21 cellular contexts compared by ENCODE assay signal in genomic region chr12:42958271-42958674, GRCh38.
DNase-seq lines count a peak whose midpoint lies in the region; ATAC-seq and TF ChIP-seq lines count a peak whose summit lies in the region.
"Had no signal": no experiment of that assay in that cellular context is flagged by ENCODE, and none has a peak within 500 bp of the region (broad histone marks: within the 10 kb centered on the region; RNA-seq: fewer than 3 reads in every experiment).

No MANE protein-coding gene starts in this region.

- no peaks in the 10 kb centered on the region for H3K4me1 ChIP-seq in CD4-positive, alpha-beta memory T cell (ENCODE audit: insufficient read depth, low read length)

- no peak overlapping the region for H3K4me3 ChIP-seq in kidney epithelial cell (ENCODE audit: low read depth, low read length)
- H3K4me3 ChIP-seq in CD4-positive, alpha-beta memory T cell (ENCODE audit: low read length in 2 of 2), result no peak overlapping the region
- H3K4me3 ChIP-seq: suprapubic skin had no signal

- no peaks in the 10 kb centered on the region for H3K36me3 Mint-ChIP-seq in activated CD4-positive, alpha-beta T cell treated with anti-CD3 and anti-CD28 coated beads for 36 hours (ENCODE audit: low read depth)
- H3K36me3 Mint-ChIP-seq in immature natural killer cell, result no peaks in the 10 kb centered on the region
- H3K36me3 Mint-ChIP-seq in CD4-positive, alpha-beta memory T cell, result no peaks in the 10 kb centered on the region

- H3K27me3 ChIP-seq in kidney epithelial cell (ENCODE audit: control insufficient read depth, insufficient read depth, low read length), result no peaks in the 10 kb centered on the region
- no peaks in the 10 kb centered on the region for H3K27me3 ChIP-seq in CD4-positive, alpha-beta memory T cell (ENCODE audit: insufficient read depth, low read length)
- H3K27me3 ChIP-seq: neutrophil, suprapubic skin had no signal

- intact Hi-C loops in activated CD4-positive, alpha-beta T cell treated with anti-CD3 and anti-CD28 coated beads for 36 hours (cut with DNase I, micrococcal nuclease), result no loop called here
- intact Hi-C loops in CD4-positive, alpha-beta memory T cell (cut with micrococcal nuclease), result no loop called here

- no peaks in the 10 kb centered on the region for H3K4me1 Mint-ChIP-seq in activated CD4-positive, alpha-beta T cell treated with anti-CD3 and anti-CD28 coated beads for 36 hours
- no peaks in the 10 kb centered on the region for H3K4me1 Mint-ChIP-seq in immature natural killer cell
- H3K4me1 Mint-ChIP-seq in CD4-positive, alpha-beta memory T cell, result no peaks in the 10 kb centered on the region

- H3K9me3 Mint-ChIP-seq in activated CD4-positive, alpha-beta T cell treated with anti-CD3 and anti-CD28 coated beads for 36 hours (ENCODE audit: low read depth), result peaks cover 2% of the 10 kb centered on the region
- H3K9me3 Mint-ChIP-seq in immature natural killer cell, result peaks cover 7 to 20% (median 16%) of the 10 kb centered on the region in 6 donors
- peaks cover 0 to 10% (median 0%) of the 10 kb centered on the region in 8 donors for H3K9me3 Mint-ChIP-seq in CD4-positive, alpha-beta memory T cell
- H3K9me3 Mint-ChIP-seq: activated CD8-positive, alpha-beta T cell treated with anti-CD3 and anti-CD28 coated beads for 36 hours; effector memory CD8-positive, alpha-beta T cell had no signal

- no peaks in the 10 kb centered on the region for H3K27me3 Mint-ChIP-seq in activated CD4-positive, alpha-beta T cell treated with anti-CD3 and anti-CD28 coated beads for 36 hours
- H3K27me3 Mint-ChIP-seq in immature natural killer cell (ENCODE audit: low read depth in 3 of 3), result peaks cover 0 to 2% (median 0%) of the 10 kb centered on the region in 3 donors
- H3K27me3 Mint-ChIP-seq in CD4-positive, alpha-beta memory T cell, result no peaks in the 10 kb centered on the region
- H3K27me3 Mint-ChIP-seq: activated CD8-positive, alpha-beta T cell treated with anti-CD3 and anti-CD28 coated beads for 36 hours; effector memory CD8-positive, alpha-beta T cell had no signal

- H3K36me3 ChIP-seq in kidney epithelial cell (ENCODE audit: control insufficient read depth, insufficient read depth, low read length), result no peaks in the 10 kb centered on the region
- H3K36me3 ChIP-seq in CD4-positive, alpha-beta memory T cell (ENCODE audit: insufficient read depth, low read length), result no peaks in the 10 kb centered on the region
- H3K36me3 ChIP-seq: neutrophil, suprapubic skin had no signal

- peak; percentile 76 for DNase-seq in DMS 273 treated with DMSO at 0.1 percent for 48 hours (lab: John Stamatoyannopoulos, UW)
- peak; percentile 33 for DNase-seq in NCI-H226
- peak; percentile 14 for DNase-seq in cerebellar cortex (ENCODE audit: low spot score)
- peak; percentile 55 for DNase-seq in kidney epithelial cell (ENCODE audit: low read depth)
- no peak for DNase-seq in activated CD4-positive, alpha-beta T cell treated with anti-CD3 and anti-CD28 coated beads for 4 hours
- DNase-seq in activated CD4-positive, alpha-beta T cell treated with anti-CD3 and anti-CD28 coated beads for 36 hours, result no peak
- no peak for DNase-seq in immature natural killer cell
- no peak for DNase-seq in CD4-positive, alpha-beta memory T cell
- DNase-seq: activated CD8-positive, alpha-beta T cell treated with anti-CD3 and anti-CD28 coated beads for 36 hours; activated T-cell treated with anti-CD3 and anti-CD28 coated beads, Interleukin-2, amount 50 U/mL, for 72 hours; central memory CD4-positive, alpha-beta T cell; effector memory CD8-positive, alpha-beta T cell; foreskin melanocyte; GOT3; NCI-H146; NCI-H510A treated with DMSO at 0.1 percent for 48 hours; stimulated activated CD4-positive, alpha-beta T cell treated with anti-CD3 and anti-CD28 coated beads, Interleukin-4, amount 100 ng/mL, for 1 hour; stimulated activated CD8-positive, alpha-beta memory T cell treated with anti-CD3 and anti-CD28 coated beads, Interleukin-4, amount 100 ng/mL, for 48 hours had no signal

- POLR2A ChIA-PET in activated CD4-positive, alpha-beta T cell treated with anti-CD3 and anti-CD28 coated beads for 36 hours (lab: Charles Lee), result no interaction called here
- POLR2A ChIA-PET in CD4-positive, alpha-beta memory T cell (lab: Charles Lee; ENCODE audit: partially characterized antibody), result no interaction called here

- H3K9me3 ChIP-seq in CD4-positive, alpha-beta memory T cell (ENCODE audit: control insufficient read depth in 1 of 2, low read length in 2 of 2), result no peaks in the 10 kb centered on the region
- H3K9me3 ChIP-seq: neutrophil, suprapubic skin had no signal

- ATAC-seq in activated CD4-positive, alpha-beta T cell treated with anti-CD3 and anti-CD28 coated beads for 36 hours, result no peak
- ATAC-seq: activated CD8-positive, alpha-beta T cell treated with anti-CD3 and anti-CD28 coated beads for 36 hours; activated T-cell treated with anti-CD3 and anti-CD28 coated beads, Interleukin-2, amount 50 U/mL, for 72 hours; effector memory CD8-positive, alpha-beta T cell; SK-N-SH treated with all-trans-retinoic acid at 6 μM for 48 hours had no signal

- CTCF ChIA-PET in activated CD4-positive, alpha-beta T cell treated with anti-CD3 and anti-CD28 coated beads for 36 hours (lab: Charles Lee), result interaction anchor here (0.8 kb wide), 1 partner anchor 41 kb away, joined by 6 read pairs; no protein-coding TSS in a partner anchor
- CTCF ChIA-PET in CD4-positive, alpha-beta memory T cell (lab: Charles Lee; ENCODE audit: partially characterized antibody), result no interaction called here

- no peak overlapping the region for H3K27ac ChIP-seq in CD4-positive, alpha-beta memory T cell (ENCODE audit: low read depth, low read length)
- H3K27ac ChIP-seq: neutrophil, suprapubic skin had no signal

- TF ChIP-seq CTCF in kidney epithelial cell (IDR thresholded peaks at IDR 0.05; ENCODE audit: insufficient read depth, low read length, poor library complexity, severe bottlenecking), result no peak

- no peak overlapping the region for H3K4me3 Mint-ChIP-seq in activated CD4-positive, alpha-beta T cell treated with anti-CD3 and anti-CD28 coated beads for 36 hours
- H3K4me3 Mint-ChIP-seq in immature natural killer cell, result no peak overlapping the region
- no peak overlapping the region for H3K4me3 Mint-ChIP-seq in CD4-positive, alpha-beta memory T cell
- H3K4me3 Mint-ChIP-seq: activated CD8-positive, alpha-beta T cell treated with anti-CD3 and anti-CD28 coated beads for 36 hours; activated T-cell treated with anti-CD3 and anti-CD28 coated beads, Interleukin-2, amount 50 U/mL, for 72 hours; effector memory CD8-positive, alpha-beta T cell had no signal

- no peak overlapping the region for H3K27ac Mint-ChIP-seq in activated CD4-positive, alpha-beta T cell treated with anti-CD3 and anti-CD28 coated beads for 36 hours
- H3K27ac Mint-ChIP-seq in immature natural killer cell, result no peak overlapping the region
- H3K27ac Mint-ChIP-seq in CD4-positive, alpha-beta memory T cell, result no peak overlapping the region
- H3K27ac Mint-ChIP-seq: activated CD8-positive, alpha-beta T cell treated with anti-CD3 and anti-CD28 coated beads for 36 hours; activated T-cell treated with anti-CD3 and anti-CD28 coated beads, Interleukin-2, amount 50 U/mL, for 72 hours; effector memory CD8-positive, alpha-beta T cell had no signal

Comparison
In these comparisons a context has a peak if more than half of its experiments do, and no peak if none do; other contexts are left out.
1. DNase-seq: peak in DMS 273 treated with DMSO at 0.1 percent for 48 hours (single experiment), NCI-H226 (single experiment), cerebellar cortex (single experiment) and kidney epithelial cell (single experiment); none in activated CD4-positive, alpha-beta T cell treated with anti-CD3 and anti-CD28 coated beads for 4 hours (0 of 2), activated CD4-positive, alpha-beta T cell treated with anti-CD3 and anti-CD28 coated beads for 36 hours (single experiment), immature natural killer cell (0 of 3) and CD4-positive, alpha-beta memory T cell (0 of 5).